In the genomic region with DNA sequence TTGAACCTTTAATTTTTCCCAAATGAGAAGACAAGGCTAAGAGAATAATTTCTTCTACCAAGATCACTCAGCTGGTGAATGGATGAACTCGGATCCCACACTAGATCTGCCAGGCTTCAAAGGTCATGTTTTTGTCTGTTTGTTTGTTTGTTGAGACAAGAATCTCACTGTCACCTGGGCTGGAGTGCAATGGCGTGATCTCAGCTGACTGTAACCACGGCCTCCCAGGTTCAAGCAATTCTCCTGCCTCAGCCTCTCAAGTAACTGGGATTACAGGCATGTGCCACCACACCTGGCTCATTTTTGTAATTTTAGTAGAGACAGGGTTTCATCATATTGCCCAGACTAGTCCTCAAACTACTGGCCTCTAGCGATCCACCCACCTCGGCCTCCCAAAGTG, we compare ENCODE assay signal across 30 cellular contexts. TPM values are rescaled to one million over a fixed set of nuclear protein-coding genes. Genes with fewer than 3 reads are reported as not detected.
"Had no signal": no experiment of that assay in that cellular context is flagged by ENCODE, and none has a peak within 500 bp of the region (broad histone marks: within the 10 kb centered on the region; RNA-seq: fewer than 3 reads in every experiment).

No MANE protein-coding gene starts in this region.

- ATAC-seq: esophagus mucosa, lower lobe of right lung, mucosa of descending colon had no signal

- H3K27me3 Mint-ChIP-seq: activated CD4-positive, alpha-beta memory T cell treated with anti-CD3 and anti-CD28 coated beads for 36 hours; activated CD4-positive, alpha-beta T cell treated with anti-CD3 and anti-CD28 coated beads, Interleukin-2, amount 10 ng/mL, durations not matched to agents 24 days and 14 days; central memory CD8-positive, alpha-beta T cell had no signal

- H3K4me3 Mint-ChIP-seq: dendritic cell treated with granulocyte-macrophage colony-stimulating factor and Interleukin-4, amounts not matched to agents 40 ng/mL and 50 ng/mL, for 4 days had no signal

- DNase-seq: activated CD4-positive, alpha-beta memory T cell treated with anti-CD3 and anti-CD28 coated beads for 36 hours; activated CD4-positive, alpha-beta T cell treated with anti-CD3 and anti-CD28 coated beads, Interleukin-2, amount 10 ng/mL, durations not matched to agents 24 days and 14 days; activated CD4-positive, CD25-positive, alpha-beta regulatory T cell treated with anti-CD3 and anti-CD28 coated beads, Interleukin-2, amount 50 U/mL, for 72 hours; activated CD8-positive, alpha-beta memory T cell treated with anti-CD3 and anti-CD28 coated beads, Interleukin-2, amount 50 U/mL, for 4 hours; activated gamma-delta T cell treated with Interleukin-2 at 50 U/mL for 16 hours; activated naive CD4-positive, alpha-beta T cell treated with anti-CD3 and anti-CD28 coated beads, Interleukin-2, amount 50 U/mL, for 16 hours; activated T-cell treated with anti-CD3 and anti-CD28 coated beads, Interleukin-2, amount 50 U/mL, for 1 hour; endodermal cell; foreskin fibroblast; head of caudate nucleus; hippocampal formation; kidney; lower lobe of right lung; mucosa of descending colon; spleen; stimulated activated naive CD4-positive, alpha-beta T cell had no signal

- H3K4me3 ChIP-seq: lower lobe of right lung, mucosa of descending colon, right atrium auricular region, spleen, tibial nerve had no signal

- H3K9me3 ChIP-seq: lower lobe of right lung, mucosa of descending colon, right atrium auricular region, spleen, tibial nerve had no signal

- H3K27ac ChIP-seq: lower lobe of right lung, right atrium auricular region, spleen, tibial nerve had no signal

- H3K27ac Mint-ChIP-seq: activated CD4-positive, alpha-beta memory T cell treated with anti-CD3 and anti-CD28 coated beads for 36 hours; activated CD4-positive, alpha-beta T cell treated with anti-CD3 and anti-CD28 coated beads, Interleukin-2, amount 10 ng/mL, durations not matched to agents 24 days and 14 days; dendritic cell treated with granulocyte-macrophage colony-stimulating factor and Interleukin-4, amounts not matched to agents 40 ng/mL and 50 ng/mL, for 4 days; endodermal cell; T-helper 1 cell treated with Interleukin-12 subunit alpha and Interleukin-12 subunit beta and Interleukin-4 antibody, amounts not matched to agents 30 μg/mL and 1 μg/mL, for 36 hours had no signal

- H3K27me3 ChIP-seq: right atrium auricular region, spleen, tibial nerve had no signal

- H3K9me3 Mint-ChIP-seq: activated CD4-positive, alpha-beta memory T cell treated with anti-CD3 and anti-CD28 coated beads for 36 hours; activated CD4-positive, alpha-beta T cell treated with anti-CD3 and anti-CD28 coated beads, Interleukin-2, amount 10 ng/mL, durations not matched to agents 24 days and 14 days; central memory CD8-positive, alpha-beta T cell; endodermal cell; T-helper 1 cell treated with Interleukin-12 subunit alpha and Interleukin-12 subunit beta and Interleukin-4 antibody, amounts not matched to agents 30 μg/mL and 1 μg/mL, for 36 hours had no signal

RNA-seq across cellular contexts. Expression of a gene that starts 40.7 kb away (rescaled TPM):
- total RNA-seq: activated CD4-positive, alpha-beta memory T cell treated with anti-CD3 and anti-CD28 coated beads for 36 hours; activated CD4-positive, alpha-beta T cell treated with anti-CD3 and anti-CD28 coated beads, Interleukin-2, amount 10 ng/mL, durations not matched to agents 24 days and 14 days; activated CD8-positive, alpha-beta memory T cell treated with anti-CD3 and anti-CD28 coated beads for 36 hours; bronchial epithelial cell; esophagus mucosa; kidney; lower lobe of right lung; mesenteric fat pad; mucosa of descending colon; myocyte; omental fat pad; pulmonary artery endothelial cell; right atrium auricular region; spleen; temporal lobe; tibial nerve; urinary bladder had no signal
- polyA plus RNA-seq: spleen, urinary bladder had no signal

RNA-seq across cellular contexts. Expression of a gene that starts 43.7 kb away (rescaled TPM):
- total RNA-seq: activated CD4-positive, alpha-beta memory T cell treated with anti-CD3 and anti-CD28 coated beads for 36 hours; activated CD4-positive, alpha-beta T cell treated with anti-CD3 and anti-CD28 coated beads, Interleukin-2, amount 10 ng/mL, durations not matched to agents 24 days and 14 days; activated CD8-positive, alpha-beta memory T cell treated with anti-CD3 and anti-CD28 coated beads for 36 hours; kidney; mucosa of descending colon; myocyte; pulmonary artery endothelial cell; spleen; tibial nerve; urinary bladder had no signal
- polyA plus RNA-seq: urinary bladder had no signal
